ENCODE assay signal across 10 cellular contexts in genomic region chr9:91500509-91501011, GRCh38.
DNase-seq lines count a peak whose midpoint lies in the region; ATAC-seq and TF ChIP-seq lines count a peak whose summit lies in the region.
"Had no signal": no experiment of that assay in that cellular context is flagged by ENCODE, and none has a peak within 500 bp of the region (broad histone marks: within the 10 kb centered on the region; RNA-seq: fewer than 3 reads in every experiment).

No MANE protein-coding gene starts in this region.

- H3K36me3 Mint-ChIP-seq in activated naive CD8-positive, alpha-beta T cell treated with anti-CD3 and anti-CD28 coated beads, Interleukin-2, amount 50 U/mL, for 24 hours (ENCODE audit: low read depth), result no peaks in the 10 kb centered on the region
- H3K36me3 Mint-ChIP-seq in activated naive CD8-positive, alpha-beta T cell treated with anti-CD3 and anti-CD28 coated beads for 36 hours, result no peaks in the 10 kb centered on the region
- H3K36me3 Mint-ChIP-seq in immature natural killer cell, result no peaks in the 10 kb centered on the region
- H3K36me3 Mint-ChIP-seq: memory B cell had no signal

- no peaks in the 10 kb centered on the region for H3K9me3 ChIP-seq in sigmoid colon

- 36 to 69% methylated on average over 9 of the region's 9 CpGs for WGBS in sigmoid colon, 2 donors

- no peak overlapping the region for H3K4me3 Mint-ChIP-seq in activated naive CD8-positive, alpha-beta T cell treated with anti-CD3 and anti-CD28 coated beads, Interleukin-2, amount 50 U/mL, for 24 hours
- H3K4me3 Mint-ChIP-seq in activated naive CD8-positive, alpha-beta T cell treated with anti-CD3 and anti-CD28 coated beads for 36 hours, result no peak overlapping the region
- H3K4me3 Mint-ChIP-seq in immature natural killer cell, result no peak overlapping the region
- H3K4me3 Mint-ChIP-seq: activated CD4-positive, alpha-beta T cell treated with anti-CD3 and anti-CD28 coated beads, Interleukin-2, amount 10 ng/mL, durations not matched to agents 7 days and 5 days; memory B cell had no signal

- H3K27me3 Mint-ChIP-seq in activated naive CD8-positive, alpha-beta T cell treated with anti-CD3 and anti-CD28 coated beads, Interleukin-2, amount 50 U/mL, for 24 hours, result peaks cover 21% of the 10 kb centered on the region
- H3K27me3 Mint-ChIP-seq in activated naive CD8-positive, alpha-beta T cell treated with anti-CD3 and anti-CD28 coated beads for 36 hours, result peaks cover 13% of the 10 kb centered on the region
- peaks cover 0 to 8% (median under 1%) of the 10 kb centered on the region in 3 donors for H3K27me3 Mint-ChIP-seq in immature natural killer cell (ENCODE audit: low read depth in 3 of 3)

- H3K4me1 Mint-ChIP-seq in activated naive CD8-positive, alpha-beta T cell treated with anti-CD3 and anti-CD28 coated beads, Interleukin-2, amount 50 U/mL, for 24 hours, result peaks cover 9% of the 10 kb centered on the region
- H3K4me1 Mint-ChIP-seq in activated naive CD8-positive, alpha-beta T cell treated with anti-CD3 and anti-CD28 coated beads for 36 hours, result no peaks in the 10 kb centered on the region
- no peaks in the 10 kb centered on the region for H3K4me1 Mint-ChIP-seq in immature natural killer cell
- H3K4me1 Mint-ChIP-seq: activated CD4-positive, alpha-beta T cell treated with anti-CD3 and anti-CD28 coated beads, Interleukin-2, amount 10 ng/mL, durations not matched to agents 7 days and 5 days; memory B cell had no signal

- no peaks in the 10 kb centered on the region for H3K27me3 ChIP-seq in sigmoid colon

- no peak for TF ChIP-seq EP300 in sigmoid colon (IDR thresholded peaks at IDR 0.05)

- DNase-seq in activated naive CD8-positive, alpha-beta T cell treated with anti-CD3 and anti-CD28 coated beads, Interleukin-2, amount 50 U/mL, for 24 hours, result no peak
- no peak for DNase-seq in activated naive CD8-positive, alpha-beta T cell treated with anti-CD3 and anti-CD28 coated beads for 36 hours
- peak; percentile 84 for DNase-seq in HT1080 (ENCODE audit: low read depth)
- DNase-seq in cardiac fibroblast (ENCODE audit: low read depth in 2 of 2), result peak; percentile 79 to 88
- peak; percentile 47 for DNase-seq in stimulated activated CD8-positive, alpha-beta memory T cell treated with anti-CD3 and anti-CD28 coated beads, Interleukin-4, amount 100 ng/mL, for 48 hours
- DNase-seq in sigmoid colon, result no peak
- DNase-seq in medulla oblongata (ENCODE audit: extremely low spot score), result no peak
- no peak for DNase-seq in immature natural killer cell
- DNase-seq: activated CD4-positive, alpha-beta T cell treated with anti-CD3 and anti-CD28 coated beads, Interleukin-2, amount 10 ng/mL, durations not matched to agents 7 days and 5 days had no signal

- H3K36me3 ChIP-seq in sigmoid colon, result no peaks in the 10 kb centered on the region

- ATAC-seq in activated naive CD8-positive, alpha-beta T cell treated with anti-CD3 and anti-CD28 coated beads, Interleukin-2, amount 50 U/mL, for 24 hours, result peak; percentile 74

- H3K27ac Mint-ChIP-seq in activated naive CD8-positive, alpha-beta T cell treated with anti-CD3 and anti-CD28 coated beads, Interleukin-2, amount 50 U/mL, for 24 hours, result no peak overlapping the region
- no peak overlapping the region for H3K27ac Mint-ChIP-seq in activated naive CD8-positive, alpha-beta T cell treated with anti-CD3 and anti-CD28 coated beads for 36 hours
- no peak overlapping the region for H3K27ac Mint-ChIP-seq in immature natural killer cell
- H3K27ac Mint-ChIP-seq: activated CD4-positive, alpha-beta T cell treated with anti-CD3 and anti-CD28 coated beads, Interleukin-2, amount 10 ng/mL, durations not matched to agents 7 days and 5 days; memory B cell had no signal

- TF ChIP-seq CTCF in cardiac fibroblast (IDR thresholded peaks at IDR 0.05; ENCODE audit: low read depth, low read length) (no peak), sigmoid colon (IDR thresholded peaks at IDR 0.05) (no peak)

- H3K4me3 ChIP-seq in cardiac fibroblast (replicated peaks in 1 of 2; ENCODE audit: low read depth in 2 of 2, low read length in 2 of 2) (no peak overlapping the region), sigmoid colon (no peak overlapping the region)

- H3K9me3 Mint-ChIP-seq in activated naive CD8-positive, alpha-beta T cell treated with anti-CD3 and anti-CD28 coated beads, Interleukin-2, amount 50 U/mL, for 24 hours, result no peaks in the 10 kb centered on the region
- H3K9me3 Mint-ChIP-seq in activated naive CD8-positive, alpha-beta T cell treated with anti-CD3 and anti-CD28 coated beads for 36 hours, result no peaks in the 10 kb centered on the region
- no peaks in the 10 kb centered on the region for H3K9me3 Mint-ChIP-seq in immature natural killer cell
- H3K9me3 Mint-ChIP-seq: activated CD4-positive, alpha-beta T cell treated with anti-CD3 and anti-CD28 coated beads, Interleukin-2, amount 10 ng/mL, durations not matched to agents 7 days and 5 days; memory B cell had no signal

- H3K4me1 ChIP-seq in sigmoid colon, result peaks cover 0 to 34% (median 28%) of the 10 kb centered on the region in 4 donors

- H3K27ac ChIP-seq in sigmoid colon, result no peak overlapping the region

- no peak for TF ChIP-seq POLR2A in sigmoid colon (IDR thresholded peaks at IDR 0.05)

- intact Hi-C loops in sigmoid colon (cut with DNase I), result no loop called here

Comparison
In these comparisons a context has a peak if more than half of its experiments do, and no peak if none do; other contexts are left out.
1. DNase-seq: peak in HT1080 (single experiment), cardiac fibroblast (2 of 2) and stimulated activated CD8-positive, alpha-beta memory T cell treated with anti-CD3 and anti-CD28 coated beads, Interleukin-4, amount 100 ng/mL, for 48 hours (single experiment); none in activated naive CD8-positive, alpha-beta T cell treated with anti-CD3 and anti-CD28 coated beads, Interleukin-2, amount 50 U/mL, for 24 hours (single experiment), activated naive CD8-positive, alpha-beta T cell treated with anti-CD3 and anti-CD28 coated beads for 36 hours (single experiment), sigmoid colon (single experiment), medulla oblongata (single experiment) and immature natural killer cell (0 of 3).